ENCODE assay signal across 15 cellular contexts in genomic region chr10:77424257-77424656, GRCh38.
"Had no signal": no experiment of that assay in that cellular context is flagged by ENCODE, and none has a peak within 500 bp of the region (broad histone marks: within the 10 kb centered on the region; RNA-seq: fewer than 3 reads in every experiment).

No MANE protein-coding gene starts in this region.

- H3K27ac ChIP-seq: gastrocnemius medialis had no signal

- ATAC-seq: esophagus mucosa; gastrocnemius medialis; left lobe of liver; naive thymus-derived CD4-positive, alpha-beta T cell; right cardiac atrium had no signal

- H3K9me3 ChIP-seq: gastrocnemius medialis had no signal

- H3K4me3 ChIP-seq: gastrocnemius medialis, smooth muscle cell had no signal

- H3K4me1 Mint-ChIP-seq: naive thymus-derived CD4-positive, alpha-beta T cell had no signal

- H3K36me3 Mint-ChIP-seq: naive thymus-derived CD4-positive, alpha-beta T cell had no signal

- H3K36me3 ChIP-seq: gastrocnemius medialis had no signal

- DNase-seq: cortex of kidney; effector memory CD4-positive, alpha-beta T cell; gastrocnemius medialis; glutamatergic neuron; islet precursor cell; mammary epithelial cell; naive thymus-derived CD4-positive, alpha-beta T cell; nephron progenitor cell; right cardiac atrium; stimulated activated CD4-positive, alpha-beta T cell treated with anti-CD3 and anti-CD28 coated beads, Interleukin-2, amount 100 ng/mL, for 48 hours; stimulated activated naive CD4-positive, alpha-beta T cell treated with Interleukin-2 at 50 U/mL for 16 hours; trophoblast cell had no signal

- H3K4me3 Mint-ChIP-seq: naive thymus-derived CD4-positive, alpha-beta T cell; nephron progenitor cell had no signal

- H3K9me3 Mint-ChIP-seq: nephron progenitor cell had no signal

- H3K27ac Mint-ChIP-seq: naive thymus-derived CD4-positive, alpha-beta T cell; nephron progenitor cell had no signal

- H3K27me3 ChIP-seq: gastrocnemius medialis had no signal
